ENCODE assay signal across 8 cellular contexts in the genomic region with DNA sequence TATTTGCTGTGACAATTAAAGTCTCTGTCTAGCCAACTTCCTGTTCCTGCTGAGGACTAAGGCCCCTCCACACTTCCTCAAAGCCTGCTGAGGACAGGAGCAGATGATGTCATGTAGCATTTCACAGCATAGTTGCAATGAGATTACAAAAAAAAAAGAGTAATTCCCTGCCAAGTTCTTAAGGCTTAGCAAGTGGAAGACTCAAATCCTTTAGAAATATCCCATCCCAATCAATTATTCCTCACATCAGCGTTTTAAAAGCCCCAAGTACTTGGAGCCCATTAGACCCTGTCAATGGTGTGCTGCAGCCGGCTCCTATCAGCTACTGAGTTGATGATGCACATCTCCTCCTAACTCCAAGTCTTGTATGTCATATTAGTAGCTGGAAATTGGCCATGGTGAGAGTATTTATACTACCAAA. TPM values are rescaled to one million over a fixed set of nuclear protein-coding genes. Genes with fewer than 3 reads are reported as not detected.
DNase-seq lines count a peak whose midpoint lies in the region; ATAC-seq and TF ChIP-seq lines count a peak whose summit lies in the region.

No MANE protein-coding gene starts in this region.

- TF ChIP-seq POLR2A in testis (IDR thresholded peaks at IDR 0.05): no peak

- no peaks in the 10 kb centered on the region for H3K9me3 ChIP-seq in thoracic aorta
- no peaks in the 10 kb centered on the region for H3K9me3 ChIP-seq in testis

- no peak for TF ChIP-seq CTCF in HL-60 (IDR thresholded peaks at IDR 0.05; ENCODE audit: insufficient read depth, low read length)
- TF ChIP-seq CTCF in thoracic aorta (IDR thresholded peaks at IDR 0.05): no peak
- TF ChIP-seq CTCF in testis (IDR thresholded peaks at IDR 0.05): no peak

- H3K4me1 ChIP-seq in thoracic aorta (ENCODE audit: control insufficient read depth in 1 of 2, low read depth in 2 of 2): peaks cover 3 to 23% of the 10 kb centered on the region in 2 donors
- H3K4me1 ChIP-seq in testis: no peaks in the 10 kb centered on the region

- H3K4me3 ChIP-seq in HL-60 (replicated peaks; ENCODE audit: insufficient read depth, low read length) (no peak overlapping the region), thoracic aorta (no peak overlapping the region), testis (no peak overlapping the region)

- peaks cover 39% of the 10 kb centered on the region for H3K4me1 Mint-ChIP-seq in activated CD8-positive, alpha-beta T cell treated with anti-CD3 and anti-CD28 coated beads, Interleukin-2, amount 10 ng/mL, durations not matched to agents 7 days and 5 days (ENCODE audit: low read depth)

- H3K4me3 Mint-ChIP-seq in activated CD8-positive, alpha-beta T cell treated with anti-CD3 and anti-CD28 coated beads, Interleukin-2, amount 10 ng/mL, durations not matched to agents 7 days and 5 days: no peak overlapping the region

- peaks cover 91% of the 10 kb centered on the region for H3K36me3 Mint-ChIP-seq in activated CD8-positive, alpha-beta T cell treated with anti-CD3 and anti-CD28 coated beads, Interleukin-2, amount 10 ng/mL, durations not matched to agents 7 days and 5 days (ENCODE audit: low read depth)

- H3K27ac Mint-ChIP-seq in activated CD8-positive, alpha-beta T cell treated with anti-CD3 and anti-CD28 coated beads, Interleukin-2, amount 10 ng/mL, durations not matched to agents 7 days and 5 days: peak overlapping the region; percentile 72

- peaks cover 15% of the 10 kb centered on the region for H3K36me3 ChIP-seq in thoracic aorta
- H3K36me3 ChIP-seq in testis (ENCODE audit: low read depth, missing control alignments): no peaks in the 10 kb centered on the region

- peak; percentile 73 for DNase-seq in Ammon's horn (ENCODE audit: low spot score)
- DNase-seq in HL-60 (ENCODE audit: low read depth in 1 of 2, low spot score in 1 of 2): peak; percentile 66 to 85
- DNase-seq in activated CD8-positive, alpha-beta T cell treated with anti-CD3 and anti-CD28 coated beads, Interleukin-2, amount 10 ng/mL, durations not matched to agents 7 days and 5 days: peak; percentile 46
- peak; percentile 53 for DNase-seq in hepatic stellate cell (ENCODE audit: low spot score)
- DNase-seq in thoracic aorta (ENCODE audit: low spot score): no peak
- DNase-seq in GM19240 (ENCODE audit: insufficient read length, low spot score): no peak
- no peak for DNase-seq in testis

- POLR2A ChIA-PET in activated CD8-positive, alpha-beta T cell treated with anti-CD3 and anti-CD28 coated beads, Interleukin-2, amount 10 ng/mL, durations not matched to agents 7 days and 5 days (lab: Charles Lee): interaction anchor here (0.9 to 1.5 kb wide), 4 partner anchors 15 to 195 kb away, joined by 3 to 7 read pairs (median 4); partner anchors contain the start of genes EPM2AIP1 and TRANK1

- no peaks in the 10 kb centered on the region for H3K27me3 ChIP-seq in HL-60 (ENCODE audit: insufficient read depth, poor library complexity, severe bottlenecking)
- H3K27me3 ChIP-seq in thoracic aorta (replicated peaks; ENCODE audit: insufficient read depth): no peaks in the 10 kb centered on the region
- H3K27me3 ChIP-seq in testis: no peaks in the 10 kb centered on the region

- CTCF ChIA-PET in activated CD8-positive, alpha-beta T cell treated with anti-CD3 and anti-CD28 coated beads, Interleukin-2, amount 10 ng/mL, durations not matched to agents 7 days and 5 days (lab: Charles Lee): interaction anchor here (1.0 to 4.4 kb wide), 8 partner anchors 8 to 100 kb away, joined by 3 to 25 read pairs (median 7); partner anchors contain the start of genes EPM2AIP1 and MLH1

- intact Hi-C loops in testis (cut with DNase I; ENCODE audit: low total_unique reads): no loop called here

- H3K27ac ChIP-seq in HL-60 (replicated peaks) (peak overlapping the region; percentile 62), thoracic aorta (peak overlapping the region in 1 of 2 donors; percentile 49), testis (no peak overlapping the region)

- no peaks in the 10 kb centered on the region for H3K9me3 Mint-ChIP-seq in activated CD8-positive, alpha-beta T cell treated with anti-CD3 and anti-CD28 coated beads, Interleukin-2, amount 10 ng/mL, durations not matched to agents 7 days and 5 days (ENCODE audit: insufficient read depth)

- WGBS in testis, 2 donors: 56 to 61% methylated on average over 2 of the region's 2 CpGs

- ATAC-seq in GM18909 (IDR thresholded peaks at IDR 0.05; ENCODE audit: poor library complexity, unreplicated experiment): peak; percentile 50
- ATAC-seq in activated CD8-positive, alpha-beta T cell treated with anti-CD3 and anti-CD28 coated beads, Interleukin-2, amount 10 ng/mL, durations not matched to agents 7 days and 5 days: peak; percentile 73
- peak; percentile 89 for ATAC-seq in thoracic aorta (ENCODE audit: insufficient number of reproducible peaks, low FRiP score, low read depth)

- no peaks in the 10 kb centered on the region for H3K27me3 Mint-ChIP-seq in activated CD8-positive, alpha-beta T cell treated with anti-CD3 and anti-CD28 coated beads, Interleukin-2, amount 10 ng/mL, durations not matched to agents 7 days and 5 days (ENCODE audit: low read depth)

RNA-seq across cellular contexts. Expression of gene TRANK1, which starts 51.7 kb away (rescaled TPM):
- total RNA-seq in activated CD8-positive, alpha-beta T cell treated with anti-CD3 and anti-CD28 coated beads, Interleukin-2, amount 10 ng/mL, durations not matched to agents 7 days and 5 days: 10 to 100 TPM; 49.3 to 52.3 TPM
- total RNA-seq in thoracic aorta (10 to 100 TPM; 21.3 to 31.6 TPM), testis (10 to 100 TPM in 1 of 2 donors, 1 to 10 TPM in 1; 7.6 to 11.0 TPM)
- polyA plus RNA-seq in testis (ENCODE audit: insufficient read depth, low read depth, low replicate concordance): 7.5 TPM

Comparison
In these comparisons a context has a peak if more than half of its experiments do, and no peak if none do; other contexts are left out.
1. DNase-seq: peak in Ammon's horn (single experiment), HL-60 (2 of 2), activated CD8-positive, alpha-beta T cell treated with anti-CD3 and anti-CD28 coated beads, Interleukin-2, amount 10 ng/mL, durations not matched to agents 7 days and 5 days (single experiment) and hepatic stellate cell (single experiment); none in thoracic aorta (single experiment), GM19240 (single experiment) and testis (single experiment).
2. Peak in every context shown above with its lines, with median percentiles within 50 percentile points of each other: ATAC-seq.